9 cellular contexts compared by ENCODE assay signal in genomic region chr6:51678905-51679620, GRCh38.
DNase-seq lines count a peak whose midpoint lies in the region; ATAC-seq and TF ChIP-seq lines count a peak whose summit lies in the region.
"Had no signal": no experiment of that assay in that cellular context is flagged by ENCODE, and none has a peak within 500 bp of the region (broad histone marks: within the 10 kb centered on the region; RNA-seq: fewer than 3 reads in every experiment).

No MANE protein-coding gene starts in this region.

- H3K4me3 ChIP-seq in upper lobe of right lung, result no peak overlapping the region
- H3K4me3 ChIP-seq: uterus had no signal

- H3K36me3 ChIP-seq in upper lobe of right lung, result no peaks in the 10 kb centered on the region
- H3K36me3 ChIP-seq: uterus had no signal

- TF ChIP-seq CTCF in upper lobe of right lung (IDR thresholded peaks at IDR 0.05), result no peak

- peak; percentile 6 to 20 for DNase-seq in SHP77 (lab: John Stamatoyannopoulos, UW)
- DNase-seq in SHP77 treated with DMSO at 0.1 percent for 48 hours (lab: John Stamatoyannopoulos, UW), result no peak
- DNase-seq in SK-N-DZ (ENCODE audit: low spot score), result peak; percentile 17
- no peak for DNase-seq in upper lobe of right lung
- no peak for DNase-seq in NOMO-1 (lab: John Stamatoyannopoulos, UW; ENCODE audit: unreplicated experiment in 2 of 2)
- DNase-seq in stimulated activated naive CD4-positive, alpha-beta T cell treated with Interleukin-2 at 50 U/mL for 16 hours (lab: John Stamatoyannopoulos, UW), result no peak
- no peak for DNase-seq in stimulated activated CD8-positive, alpha-beta memory T cell treated with anti-CD3 and anti-CD28 coated beads, Interleukin-4, amount 100 ng/mL, for 48 hours
- DNase-seq: uterus had no signal

- H3K27me3 ChIP-seq in upper lobe of right lung, result no peaks in the 10 kb centered on the region
- H3K27me3 ChIP-seq: uterus had no signal

- no peaks in the 10 kb centered on the region for H3K4me1 ChIP-seq in upper lobe of right lung
- H3K4me1 ChIP-seq: uterus had no signal

- intact Hi-C loops in upper lobe of right lung (cut with DNase I), result no loop called here

- H3K9me3 ChIP-seq in upper lobe of right lung, result no peaks in the 10 kb centered on the region
- H3K9me3 ChIP-seq: uterus had no signal

- H3K27ac ChIP-seq in upper lobe of right lung, result peak overlapping the region; percentile 21
- H3K27ac ChIP-seq: uterus had no signal

- ATAC-seq in HG02970 (IDR thresholded peaks at IDR 0.05; ENCODE audit: low FRiP score, unreplicated experiment), result peak; percentile 50
- peak; percentile 77 for ATAC-seq in upper lobe of right lung

Comparison
In these comparisons a context has a peak if more than half of its experiments do, and no peak if none do; other contexts are left out.
1. DNase-seq: peak in SHP77 (2 of 2) and SK-N-DZ (single experiment); none in SHP77 treated with DMSO at 0.1 percent for 48 hours (single experiment), upper lobe of right lung (single experiment), NOMO-1 (0 of 2), stimulated activated naive CD4-positive, alpha-beta T cell treated with Interleukin-2 at 50 U/mL for 16 hours (single experiment) and stimulated activated CD8-positive, alpha-beta memory T cell treated with anti-CD3 and anti-CD28 coated beads, Interleukin-4, amount 100 ng/mL, for 48 hours (single experiment).